Comparison of ENCODE assay signal across 8 cellular contexts in the genomic region with DNA sequence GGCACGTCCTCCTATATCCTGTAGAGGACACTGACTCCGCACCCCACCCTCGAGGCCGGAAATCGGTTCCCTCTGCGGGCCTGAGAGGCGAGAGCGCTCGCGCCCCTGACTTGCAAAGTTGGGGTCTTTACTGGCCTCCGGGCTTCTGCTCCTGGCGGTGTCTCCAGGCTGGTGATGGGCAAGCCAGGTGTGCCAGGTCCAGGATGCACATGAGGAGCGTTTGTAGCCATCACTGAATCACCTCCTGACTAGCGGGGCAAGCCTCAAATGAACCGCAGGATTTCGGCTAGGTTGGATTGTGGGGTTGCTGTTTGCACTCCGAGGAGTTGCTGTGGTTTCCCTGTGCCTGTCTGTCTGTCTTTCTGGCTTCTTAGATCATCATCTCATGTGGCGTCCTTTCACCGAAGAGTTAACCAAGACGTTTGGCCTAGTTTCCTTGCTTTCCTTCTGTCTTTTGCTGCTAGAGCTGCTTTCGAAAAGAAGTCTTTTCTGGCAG. TPM values are rescaled to one million over a fixed set of nuclear protein-coding genes. Genes with fewer than 3 reads are reported as not detected.
A peak's percentile ranks its signal among the peaks of the same experiment; 100 is the strongest.
DNase-seq lines count a peak whose midpoint lies in the region; ATAC-seq and TF ChIP-seq lines count a peak whose summit lies in the region.
"Not testable (repeated sequence)": the region's sequence is repeated elsewhere in the genome, so short reads cannot be mapped to it uniquely, and the experiment has no call there.

No MANE protein-coding gene starts in this region.

- H3K27ac ChIP-seq in thoracic aorta: not testable (repeated sequence)

- CTCF ChIA-PET in Calu3 (lab: Charles Lee): interaction anchor here (0.7 to 1.1 kb wide), 2 partner anchors 70 to 73 kb away, joined by 3 to 5 read pairs; no protein-coding TSS in a partner anchor
- CTCF ChIA-PET in T-cell (lab: Charles Lee): not testable (repeated sequence)

- not testable (repeated sequence) for TF ChIP-seq CTCF in Calu3 (IDR thresholded peaks at IDR 0.05; ENCODE audit: unreplicated experiment); epithelial cell of proximal tubule (conservative IDR thresholded peaks at IDR 0.05; ENCODE audit: low read depth, low read length); thoracic aorta (IDR thresholded peaks at IDR 0.05)

- POLR2A ChIA-PET in T-cell (lab: Charles Lee): not testable (repeated sequence)

- not testable (repeated sequence) for H3K27me3 Mint-ChIP-seq in Calu3 (ENCODE audit: unreplicated experiment); IgD-negative memory B cell; T-cell; activated naive CD8-positive, alpha-beta T cell

- H3K4me3 ChIP-seq in epithelial cell of proximal tubule (ENCODE audit: low read depth, low read length) (peak overlapping the region; percentile 84), thoracic aorta (peak overlapping the region; percentile 82)

- not testable (repeated sequence) for H3K4me1 Mint-ChIP-seq in Calu3 (ENCODE audit: low read depth, unreplicated experiment)
- H3K4me1 Mint-ChIP-seq in IgD-negative memory B cell (peaks cover 7 to 15% (median 12%) of the 10 kb centered on the region in 3 donors), T-cell (peaks cover 12 to 22% (median 20%) of the 10 kb centered on the region in 3 donors)
- H3K4me1 Mint-ChIP-seq in activated naive CD8-positive, alpha-beta T cell (ENCODE audit: low read depth): peaks cover 19% of the 10 kb centered on the region

- not testable (repeated sequence) for H3K4me1 ChIP-seq in thoracic aorta (ENCODE audit: control insufficient read depth in 1 of 2, low read depth in 2 of 2)

- BruUV-seq in Calu3 (replicated peaks; lab: Mats Ljungman, UMichigan): not testable (repeated sequence)

- not testable (repeated sequence) for H3K9me3 ChIP-seq in thoracic aorta

- H3K4me3 Mint-ChIP-seq in Calu3 (ENCODE audit: low read depth, unreplicated experiment): peak overlapping the region; percentile 96
- peak overlapping the region; percentile 84 to 97 (median 95) for H3K4me3 Mint-ChIP-seq in IgD-negative memory B cell
- peak overlapping the region; percentile 90 to 95 (median 93) for H3K4me3 Mint-ChIP-seq in T-cell
- peak overlapping the region; percentile 90 for H3K4me3 Mint-ChIP-seq in activated naive CD8-positive, alpha-beta T cell

- not testable (repeated sequence) for H3K9me3 Mint-ChIP-seq in Calu3 (ENCODE audit: low read depth, unreplicated experiment); IgD-negative memory B cell; T-cell; activated naive CD8-positive, alpha-beta T cell (ENCODE audit: low read depth)

- peaks cover 18% of the 10 kb centered on the region for H3K36me3 Mint-ChIP-seq in Calu3 (ENCODE audit: insufficient read depth, unreplicated experiment)
- not testable (repeated sequence) for H3K36me3 Mint-ChIP-seq in IgD-negative memory B cell; activated naive CD8-positive, alpha-beta T cell
- H3K36me3 Mint-ChIP-seq in T-cell: peaks cover 11% of the 10 kb centered on the region

- not testable (repeated sequence) for H3K27ac Mint-ChIP-seq in Calu3 (ENCODE audit: unreplicated experiment)
- H3K27ac Mint-ChIP-seq in IgD-negative memory B cell (peak overlapping the region in 1 of 3 donors; percentile 69), T-cell (peak overlapping the region; percentile 47 to 90)
- H3K27ac Mint-ChIP-seq in activated naive CD8-positive, alpha-beta T cell: peak overlapping the region; percentile 67

- peak in 3 of 4 experiments; percentile 5 to 38 (median 33) for ATAC-seq in T-cell (replicated peaks in 1 of 4)
- ATAC-seq in thoracic aorta (ENCODE audit: insufficient number of reproducible peaks, low FRiP score, low read depth): not testable (repeated sequence)

- not testable (repeated sequence) for H3K27me3 ChIP-seq in thoracic aorta (replicated peaks; ENCODE audit: insufficient read depth)

- intact Hi-C loops in Calu3 (cut with micrococcal nuclease; ENCODE audit: unreplicated experiment): loop anchor here (5.0 kb wide), 1 partner anchor 227 kb away; the partner anchor contains the start of gene RAP1GAP

- DNase-seq in Calu3; epithelial cell of proximal tubule (ENCODE audit: low read depth); thoracic aorta (ENCODE audit: low spot score): not testable (repeated sequence)
- peak in 6 of 34 experiments; percentile 5 to 22 (median 10) for DNase-seq in T-cell
- peak; percentile 15 for DNase-seq in left kidney (ENCODE audit: low read depth, low spot score)
- DNase-seq in pons (ENCODE audit: low spot score): peak; percentile 3

- H3K36me3 ChIP-seq in thoracic aorta: not testable (repeated sequence)

RNA-seq across cellular contexts. Expression of gene NBPF3, which starts 0.7 kb away (rescaled TPM):
- total RNA-seq in Calu3 (2022) (6.7 and 6.9 TPM in 2 replicates), T-cell (10 to 100 TPM in 4 of 5 donors, 1 to 10 TPM in 1; 8.3 to 17.9 (median 16.3) TPM), epithelial cell of proximal tubule (4.6 and 23.6 TPM in 2 replicates), thoracic aorta (1 to 10 TPM; 4.2 to 9.5 TPM)
- 2.3 TPM for polyA plus RNA-seq in IgD-negative memory B cell
